15 cellular contexts compared by ENCODE assay signal in genomic region chr13:47033216-47033615, GRCh38.
DNase-seq lines count a peak whose midpoint lies in the region; ATAC-seq and TF ChIP-seq lines count a peak whose summit lies in the region.
"Had no signal": no experiment of that assay in that cellular context is flagged by ENCODE, and none has a peak within 500 bp of the region (broad histone marks: within the 10 kb centered on the region; RNA-seq: fewer than 3 reads in every experiment).

No MANE protein-coding gene starts in this region.

- H3K4me3 ChIP-seq in GM23338 (no peak overlapping the region), WI38 (ENCODE audit: low read depth, low read length) (peak overlapping the region; percentile 57), skeletal muscle cell (ENCODE audit: low read depth, low read length) (peak overlapping the region; percentile 27), esophagus muscularis mucosa (no peak overlapping the region), OCI-LY7 (ENCODE audit: low read depth, low read length, poor library complexity, severe bottlenecking) (no peak overlapping the region)
- H3K4me3 ChIP-seq: skin epidermis had no signal

- H3K4me1 Mint-ChIP-seq in GM23338 = peaks cover 30% of the 10 kb centered on the region

- H3F3A ChIP-seq in GM23338 (replicated peaks; ENCODE audit: low read depth) = no peaks in the 10 kb centered on the region

- peaks cover 1% of the 10 kb centered on the region for H3K27me3 Mint-ChIP-seq in GM23338 (ENCODE audit: insufficient read depth, low read depth, poor library complexity)

- H3K9me3 ChIP-seq in esophagus muscularis mucosa (no peaks in the 10 kb centered on the region), OCI-LY7 (ENCODE audit: low read length) (no peaks in the 10 kb centered on the region)

- H3K36me3 ChIP-seq in GM23338 (ENCODE audit: insufficient read depth) (no peaks in the 10 kb centered on the region), esophagus muscularis mucosa (no peaks in the 10 kb centered on the region), OCI-LY7 (ENCODE audit: insufficient read depth, low read length) (no peaks in the 10 kb centered on the region)

- intact Hi-C loops in esophagus muscularis mucosa (cut with DNase I) = no loop called here
- intact Hi-C loops in OCI-LY7 (cut with micrococcal nuclease; ENCODE audit: unreplicated experiment) = no loop called here

- no peak overlapping the region for H2AFZ ChIP-seq in GM23338
- H2AFZ ChIP-seq in OCI-LY7 (ENCODE audit: low read length) = no peak overlapping the region

- TF ChIP-seq CTCF in GM23338 (conservative IDR thresholded peaks at IDR 0.05; ENCODE audit: low read depth in 2 of 2) (no peak), WI38 (IDR thresholded peaks at IDR 0.05; ENCODE audit: low read depth, low read length) (no peak), esophagus muscularis mucosa (IDR thresholded peaks at IDR 0.05) (no peak), OCI-LY7 (conservative IDR thresholded peaks at IDR 0.05; ENCODE audit: low read length) (no peak)

- CTCF ChIA-PET in OCI-LY7 (lab: Charles Lee; ENCODE audit: unreplicated experiment) = no interaction called here

- 59% methylated on average over 2 of the region's 2 CpGs for WGBS in esophagus muscularis mucosa

- TF ChIP-seq POLR2A in esophagus muscularis mucosa (IDR thresholded peaks at IDR 0.05; ENCODE audit: low read depth) = no peak

- H3K9me3 Mint-ChIP-seq in GM23338 = no peaks in the 10 kb centered on the region
- H3K9me3 Mint-ChIP-seq: naive thymus-derived CD8-positive, alpha-beta T cell had no signal

- no TSS peak for BruUV-seq in OCI-LY7 (replicated peaks; lab: Mats Ljungman, UMichigan)

- POLR2A ChIA-PET in OCI-LY7 (lab: Charles Lee) = no interaction called here

- DNase-seq in GM23338 (ENCODE audit: low spot score) (no peak), fibroblast of peridontal ligament (ENCODE audit: extremely low read depth) (peak; percentile 65), skeletal muscle cell (ENCODE audit: low read depth) (peak; percentile 22), NCI-H1417 (lab: John Stamatoyannopoulos, UW) (no peak), esophagus muscularis mucosa (ENCODE audit: extremely low spot score) (no peak), OCI-LY7 (ENCODE audit: low spot score) (no peak)
- DNase-seq in stimulated activated CD4-positive, alpha-beta T cell treated with anti-CD3 and anti-CD28 coated beads, Interleukin-4, amount 100 ng/mL, for 4 hours = no peak
- DNase-seq: central memory CD4-positive, alpha-beta T cell; COR-L47; kidney; naive thymus-derived CD8-positive, alpha-beta T cell; NCI-H1048; NCI-H748 treated with DMSO at 0.1 percent for 48 hours had no signal

- H4K20me1 ChIP-seq in GM23338 (replicated peaks; ENCODE audit: insufficient read depth) (no peaks in the 10 kb centered on the region), OCI-LY7 (ENCODE audit: insufficient read depth, low read length) (no peaks in the 10 kb centered on the region)

- H3K27me3 ChIP-seq in GM23338 (ENCODE audit: insufficient read depth) (no peaks in the 10 kb centered on the region), esophagus muscularis mucosa (no peaks in the 10 kb centered on the region)

- H3K36me3 Mint-ChIP-seq in GM23338 (ENCODE audit: low read depth) = no peaks in the 10 kb centered on the region
- H3K36me3 Mint-ChIP-seq: naive thymus-derived CD8-positive, alpha-beta T cell had no signal

- H3K4me3 Mint-ChIP-seq in GM23338 = no peak overlapping the region
- H3K4me3 Mint-ChIP-seq: naive thymus-derived CD8-positive, alpha-beta T cell had no signal

- H3K27ac ChIP-seq in GM23338 (ENCODE audit: low read depth) (no peak overlapping the region), esophagus muscularis mucosa (replicated peaks in 1 of 4) (no peak overlapping the region), OCI-LY7 (ENCODE audit: low read depth, low read length, poor library complexity, severe bottlenecking) (no peak overlapping the region)

- no peak for TF ChIP-seq EP300 in esophagus muscularis mucosa (IDR thresholded peaks at IDR 0.05)

- H3K4me2 ChIP-seq in GM23338 (no peak overlapping the region), OCI-LY7 (ENCODE audit: low read length) (no peak overlapping the region)

- ATAC-seq in GM23338 = no peak; the same call in 2 of the 3 replicates
- ATAC-seq: naive thymus-derived CD8-positive, alpha-beta T cell had no signal

- H3K79me2 ChIP-seq in GM23338 (replicated peaks; ENCODE audit: insufficient read depth) (no peaks in the 10 kb centered on the region), OCI-LY7 (ENCODE audit: insufficient read depth, low read depth, low read length) (no peaks in the 10 kb centered on the region)

- H3K9me2 ChIP-seq in GM23338 (ENCODE audit: insufficient read depth) = no peaks in the 10 kb centered on the region
- H3K9me2 ChIP-seq in OCI-LY7 (ENCODE audit: insufficient read depth, low read length) = no peaks in the 10 kb centered on the region

- H3K27ac Mint-ChIP-seq in GM23338 = 0 out of 2 replicates have a peak overlapping the region, but pooled peaks have one; percentile 8
- H3K27ac Mint-ChIP-seq: naive thymus-derived CD8-positive, alpha-beta T cell had no signal

- H3K4me1 ChIP-seq in GM23338 (ENCODE audit: insufficient read depth) (peaks cover 29% of the 10 kb centered on the region), esophagus muscularis mucosa (no peaks in the 10 kb centered on the region), OCI-LY7 (ENCODE audit: insufficient read depth, low read length, poor library complexity, severe bottlenecking) (no peaks in the 10 kb centered on the region)

TF ChIP-seq in GM23338, 12 proteins besides CTCF, POLR2A, EP300 and RAD21:
- TF ChIP-seq ZNF462 (CRISPR knock-in tag; IDR thresholded peaks at IDR 0.05) (0 out of 2 replicates have a peak, but pooled peaks have one; percentile 16), STAT1 (IDR thresholded peaks at IDR 0.05; ENCODE audit: unreplicated experiment) (no peak)

Comparison
In these comparisons a context has a peak if more than half of its experiments do, and no peak if none do; other contexts are left out.
1. DNase-seq: peak in fibroblast of peridontal ligament (single experiment) and skeletal muscle cell (single experiment); none in GM23338 (single experiment), NCI-H1417 (0 of 3), stimulated activated CD4-positive, alpha-beta T cell treated with anti-CD3 and anti-CD28 coated beads, Interleukin-4, amount 100 ng/mL, for 4 hours (0 of 2), esophagus muscularis mucosa (single experiment) and OCI-LY7 (single experiment).
2. H3K4me3 ChIP-seq: peak in WI38 (single experiment) and skeletal muscle cell (single experiment); none in GM23338 (single experiment), esophagus muscularis mucosa (0 of 4) and OCI-LY7 (single experiment).